In the genomic region with DNA sequence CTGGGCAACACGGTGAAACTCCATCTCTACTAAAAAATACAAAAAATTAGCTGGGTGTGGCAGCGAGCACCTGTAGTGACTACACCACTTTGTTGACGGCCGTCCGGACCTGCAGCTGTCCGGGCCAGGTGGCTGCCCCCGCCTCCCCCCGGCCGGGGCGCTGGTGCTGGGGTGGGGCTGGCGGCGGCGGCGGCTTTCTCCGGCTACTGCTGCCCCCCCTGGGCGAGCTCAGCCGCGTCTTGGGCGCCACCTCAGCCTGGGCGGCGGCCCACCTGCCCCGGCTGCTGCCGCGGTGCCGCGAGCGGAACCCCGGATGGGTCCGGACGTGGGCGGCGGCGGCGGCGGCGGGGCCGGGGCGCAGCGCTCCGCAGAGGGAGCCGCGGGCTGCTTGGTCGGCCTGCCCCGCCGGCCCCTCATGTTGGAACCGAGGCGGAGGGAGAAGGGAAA, we compare ENCODE assay signal across 8 cellular contexts. TPM values are rescaled to one million over a fixed set of nuclear protein-coding genes. Genes with fewer than 3 reads are reported as not detected.
DNase-seq lines count a peak whose midpoint lies in the region; ATAC-seq and TF ChIP-seq lines count a peak whose summit lies in the region.
"Not testable (repeated sequence)": the region's sequence is repeated elsewhere in the genome, so short reads cannot be mapped to it uniquely, and the experiment has no call there.

No MANE protein-coding gene starts in this region.

- peak overlapping the region; percentile 88 to 99 (median 97) for H3K27ac ChIP-seq in gastroesophageal sphincter

- TF ChIP-seq POLR2A in gastroesophageal sphincter (IDR thresholded peaks at IDR 0.05): not testable (repeated sequence)

- peak; percentile 35 for DNase-seq in Daoy (ENCODE audit: low read depth)
- DNase-seq in RPMI8226: peak; percentile 88
- peak; percentile 63 for DNase-seq in activated naive CD4-positive, alpha-beta T cell treated with anti-CD3 and anti-CD28 coated beads, Interleukin-2, amount 10 ng/mL, durations not matched to agents 7 days and 5 days
- DNase-seq in natural killer cell treated with Interleukin-12 subunit alpha and Interleukin-12 subunit beta and Interleukin-15 and Interleukin-18, amount 100 ng/mL, for 72 hours (ENCODE audit: low spot score): not testable (repeated sequence)
- peak; percentile 57 for DNase-seq in stimulated activated naive CD4-positive, alpha-beta T cell treated with Interleukin-2 at 50 U/mL for 16 hours (lab: John Stamatoyannopoulos, UW)

- peak in 1 of 4 experiments; percentile 4 for TF ChIP-seq CTCF in gastroesophageal sphincter (IDR thresholded peaks at IDR 0.05)

- CTCF ChIA-PET in activated naive CD4-positive, alpha-beta T cell treated with anti-CD3 and anti-CD28 coated beads, Interleukin-2, amount 10 ng/mL, durations not matched to agents 7 days and 5 days (lab: Charles Lee): interaction anchor here (1.2 to 1.5 kb wide), 5 partner anchors 20 to 221 kb away, joined by 3 to 5 read pairs (median 3); no protein-coding TSS in a partner anchor

- H3K4me3 ChIP-seq in gastroesophageal sphincter: peak overlapping the region; percentile 87 to 91

- peaks cover 16% of the 10 kb centered on the region for H3K27me3 Mint-ChIP-seq in activated naive CD4-positive, alpha-beta T cell treated with anti-CD3 and anti-CD28 coated beads, Interleukin-2, amount 10 ng/mL, durations not matched to agents 7 days and 5 days
- not testable (repeated sequence) for H3K27me3 Mint-ChIP-seq in natural killer cell treated with Interleukin-12 subunit alpha and Interleukin-12 subunit beta and Interleukin-15 and Interleukin-18, amount 100 ng/mL, for 72 hours

- WGBS in gastroesophageal sphincter (ENCODE audit: low coverage in 1 of 2), 2 donors: 0% methylated on average over 2 of the region's 47 CpGs; no CpG with 5 or more reads in 1 of the 2 donors

- not testable (repeated sequence) for H3K36me3 ChIP-seq in gastroesophageal sphincter

- H3K4me1 ChIP-seq in gastroesophageal sphincter: peaks cover 0 to 17% (median 0%) of the 10 kb centered on the region in 3 donors

- not testable (repeated sequence) for TF ChIP-seq EP300 in gastroesophageal sphincter (IDR thresholded peaks at IDR 0.05)

- peak overlapping the region; percentile 89 for H3K4me3 Mint-ChIP-seq in activated naive CD4-positive, alpha-beta T cell treated with anti-CD3 and anti-CD28 coated beads, Interleukin-2, amount 10 ng/mL, durations not matched to agents 7 days and 5 days
- peak overlapping the region; percentile 80 for H3K4me3 Mint-ChIP-seq in natural killer cell treated with Interleukin-12 subunit alpha and Interleukin-12 subunit beta and Interleukin-15 and Interleukin-18, amount 100 ng/mL, for 72 hours

- peaks cover 25% of the 10 kb centered on the region for H3K4me1 Mint-ChIP-seq in activated naive CD4-positive, alpha-beta T cell treated with anti-CD3 and anti-CD28 coated beads, Interleukin-2, amount 10 ng/mL, durations not matched to agents 7 days and 5 days
- H3K4me1 Mint-ChIP-seq in natural killer cell treated with Interleukin-12 subunit alpha and Interleukin-12 subunit beta and Interleukin-15 and Interleukin-18, amount 100 ng/mL, for 72 hours (ENCODE audit: low read depth in 2 of 2): not testable (repeated sequence)

- H3K36me3 Mint-ChIP-seq in activated naive CD4-positive, alpha-beta T cell treated with anti-CD3 and anti-CD28 coated beads, Interleukin-2, amount 10 ng/mL, durations not matched to agents 7 days and 5 days; natural killer cell treated with Interleukin-12 subunit alpha and Interleukin-12 subunit beta and Interleukin-15 and Interleukin-18, amount 100 ng/mL, for 72 hours: not testable (repeated sequence)

- H3K9me3 Mint-ChIP-seq in activated naive CD4-positive, alpha-beta T cell treated with anti-CD3 and anti-CD28 coated beads, Interleukin-2, amount 10 ng/mL, durations not matched to agents 7 days and 5 days; natural killer cell treated with Interleukin-12 subunit alpha and Interleukin-12 subunit beta and Interleukin-15 and Interleukin-18, amount 100 ng/mL, for 72 hours: not testable (repeated sequence)

- ATAC-seq in GM21723 (IDR thresholded peaks at IDR 0.05; ENCODE audit: unreplicated experiment): peak; percentile 48
- ATAC-seq in HG03571 (IDR thresholded peaks at IDR 0.05; ENCODE audit: unreplicated experiment): peak; percentile 38
- peak; percentile 72 for ATAC-seq in gastroesophageal sphincter
- peak in 1 of 2 donors; percentile 72 for ATAC-seq in natural killer cell treated with Interleukin-12 subunit alpha and Interleukin-12 subunit beta and Interleukin-15 and Interleukin-18, amount 100 ng/mL, for 72 hours

- not testable (repeated sequence) for H3K9me3 ChIP-seq in gastroesophageal sphincter

- peak overlapping the region; percentile 95 for H3K27ac Mint-ChIP-seq in activated naive CD4-positive, alpha-beta T cell treated with anti-CD3 and anti-CD28 coated beads, Interleukin-2, amount 10 ng/mL, durations not matched to agents 7 days and 5 days
- peak overlapping the region; percentile 68 to 84 for H3K27ac Mint-ChIP-seq in natural killer cell treated with Interleukin-12 subunit alpha and Interleukin-12 subunit beta and Interleukin-15 and Interleukin-18, amount 100 ng/mL, for 72 hours

- H3K27me3 ChIP-seq in gastroesophageal sphincter: not testable (repeated sequence)

RNA-seq across cellular contexts. Expression of a gene that starts 0.4 kb away (rescaled TPM):
- 1.5 and 5.4 TPM in 2 replicates for total RNA-seq in Daoy (2014; rRNA removed; shearing (Covaris generic))
- total RNA-seq in gastroesophageal sphincter: 1 to 10 TPM; 1.7 to 8.1 (median 3.9) TPM
- total RNA-seq in natural killer cell treated with Interleukin-12 subunit alpha and Interleukin-12 subunit beta and Interleukin-15 and Interleukin-18, amount 100 ng/mL, for 72 hours: 1 to 10 TPM; 7.0 to 8.5 TPM
